Comparison of ENCODE assay signal across 8 cellular contexts in the genomic region with DNA sequence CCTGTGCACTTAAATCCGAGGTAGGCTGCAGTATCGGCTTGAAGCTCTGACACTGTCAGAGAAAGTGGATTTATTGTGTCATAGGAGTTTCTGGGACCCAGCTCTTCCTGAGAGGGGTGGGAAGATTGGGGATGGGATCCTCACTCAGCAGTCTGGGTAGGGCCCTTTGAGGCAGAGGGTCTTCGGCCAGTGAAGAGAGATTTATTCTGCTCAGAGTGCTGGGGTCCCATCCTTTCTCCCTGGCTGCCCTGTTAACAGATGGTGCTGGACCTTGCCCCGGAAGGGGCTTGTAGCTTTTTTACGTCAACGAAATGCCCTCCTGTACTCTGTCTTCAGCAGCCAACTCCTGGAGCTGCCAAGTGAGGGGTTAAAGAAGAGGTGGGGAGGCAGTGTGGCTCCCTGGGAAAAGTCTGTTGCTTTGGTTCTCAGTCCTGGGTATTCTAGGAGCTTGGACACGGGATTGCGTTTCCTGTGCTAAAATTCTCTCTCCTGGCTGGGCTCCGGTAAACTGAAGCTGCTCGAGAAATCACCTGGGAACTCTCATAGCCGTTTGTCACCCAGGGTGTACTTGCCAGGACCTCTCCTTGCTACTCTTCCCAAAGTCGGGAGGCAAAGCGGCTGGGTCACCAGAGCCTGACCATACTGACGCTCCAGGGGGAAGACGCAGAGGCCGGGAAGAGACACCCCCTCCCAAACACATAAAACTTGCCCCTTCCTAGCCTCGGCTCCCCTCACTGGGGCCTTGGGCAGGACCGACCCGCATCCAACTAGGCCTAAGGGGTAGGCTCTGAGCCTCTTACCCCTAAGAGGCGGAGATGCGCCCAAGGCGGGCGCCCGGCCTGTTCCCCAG. TPM values are rescaled to one million over a fixed set of nuclear protein-coding genes. Genes with fewer than 3 reads are reported as not detected.
DNase-seq lines count a peak whose midpoint lies in the region; ATAC-seq, FAIRE-seq and TF ChIP-seq lines count a peak whose summit lies in the region.

No MANE protein-coding gene starts in this region.

- TF ChIP-seq POLR2A in body of pancreas (IDR thresholded peaks at IDR 0.05), result no peak

- 30 to 37% methylated on average over 15 to 24 of the region's 24 CpGs for WGBS in body of pancreas, 2 donors

- DNase-seq in GM18507 (ENCODE audit: extremely low spot score, insufficient read length, low read depth) (no peak), body of pancreas (peak in 2 of 4 donors; percentile 23 to 31), kidney epithelial cell (ENCODE audit: low read depth) (no peak), substantia nigra (lab: John Stamatoyannopoulos, UW) (peak in 17 of 49 donors; percentile 24 to 85 (median 61))
- no peak for DNase-seq in stimulated activated CD4-positive, alpha-beta T cell treated with anti-CD3 and anti-CD28 coated beads, Interleukin-2, amount 100 ng/mL, for 48 hours
- no peak for DNase-seq in stimulated activated CD4-positive, alpha-beta T cell treated with anti-CD3 and anti-CD28 coated beads, Interleukin-15, amount 100 ng/mL, for 24 hours

- peak; percentile 47 for FAIRE-seq in GM18507 (lab: Jason Lieb, UNC)

- H3K4me3 ChIP-seq in body of pancreas (no peak overlapping the region), kidney epithelial cell (ENCODE audit: low read depth, low read length) (peak overlapping the region; percentile 73)

- H3K36me3 ChIP-seq in body of pancreas (replicated peaks in 1 of 2; ENCODE audit: insufficient read depth in 1 of 2, low read depth in 2 of 2), result peaks cover 0 to 8% of the 10 kb centered on the region in 2 donors
- H3K36me3 ChIP-seq in kidney epithelial cell (ENCODE audit: control insufficient read depth, insufficient read depth, low read length), result no peaks in the 10 kb centered on the region

- H3K4me1 ChIP-seq in body of pancreas, result peaks cover 57% of the 10 kb centered on the region

- peak overlapping the region; percentile 96 to 99 (median 98) for H3K27ac ChIP-seq in body of pancreas
- H3K27ac ChIP-seq in substantia nigra (ENCODE audit: low read depth, low read length, poor library complexity, severe bottlenecking), result peak overlapping the region; percentile 97

- intact Hi-C loops in body of pancreas (cut with DNase I), result no loop called here

- H3K27me3 ChIP-seq in body of pancreas, result no peaks in the 10 kb centered on the region
- H3K27me3 ChIP-seq in kidney epithelial cell (ENCODE audit: control insufficient read depth, insufficient read depth, low read length), result no peaks in the 10 kb centered on the region

- H3K9me3 ChIP-seq in body of pancreas, result no peaks in the 10 kb centered on the region

- ATAC-seq in HG03196 (IDR thresholded peaks at IDR 0.05; ENCODE audit: unreplicated experiment) (peak; percentile 0), body of pancreas (peak; percentile 1), HG03354 (IDR thresholded peaks at IDR 0.05; ENCODE audit: poor library complexity, severe bottlenecking, unreplicated experiment) (no peak)

- TF ChIP-seq CTCF in body of pancreas (IDR thresholded peaks at IDR 0.05), result no peak
- TF ChIP-seq CTCF in kidney epithelial cell (IDR thresholded peaks at IDR 0.05; ENCODE audit: insufficient read depth, low read length, poor library complexity, severe bottlenecking), result no peak

RNA-seq across cellular contexts. Expression of gene SMDT1, which starts 0.8 kb away (rescaled TPM):
- total RNA-seq in body of pancreas, result 10 to 100 TPM; 13.8 to 14.8 TPM
- total RNA-seq in kidney epithelial cell, result 7.1 and 16.3 TPM in 2 replicates

RNA-seq across cellular contexts. Expression of gene PHETA2, which starts 4.6 kb away (rescaled TPM):
- 10 to 100 TPM in 1 of 2 donors, 1 to 10 TPM in 1; 9.2 to 12.2 TPM for total RNA-seq in body of pancreas
- total RNA-seq in kidney epithelial cell, result 4.6 and 8.7 TPM in 2 replicates

RNA-seq across cellular contexts. Expression of gene NAGA, which starts 8.1 kb away (rescaled TPM):
- total RNA-seq in body of pancreas, result 10 to 100 TPM in 1 of 2 donors, 1 to 10 TPM in 1; 8.2 to 11.2 TPM
- total RNA-seq in kidney epithelial cell, result 26.3 and 28.4 TPM in 2 replicates

RNA-seq across cellular contexts. Expression of gene NDUFA6, which starts 11.9 kb away (rescaled TPM):
- 10 to 100 TPM; 18.9 to 30.3 TPM for total RNA-seq in body of pancreas
- total RNA-seq in kidney epithelial cell, result 52.0 and 67.3 TPM in 2 replicates

RNA-seq across cellular contexts. Expression of gene CYP2D6, which starts 51.9 kb away (rescaled TPM):
- total RNA-seq in body of pancreas, result 1 to 10 TPM in 1 of 2 donors, under 1 TPM in 1; 0.52 to 2.0 TPM
- total RNA-seq in kidney epithelial cell, result 0.58 and 1.1 TPM in 2 replicates
